In genomic region chr13:39616087-39616694, GRCh38 we compare ENCODE assay signal across 1 cellular context.
TF ChIP-seq lines count a peak whose summit lies in the region.

No MANE protein-coding gene starts in this region.

TF ChIP-seq in K562, 482 proteins besides CTCF, POLR2A, EP300 and RAD21 (continued from another document):
- TF ChIP-seq ZBTB40 (IDR thresholded peaks at IDR 0.05) (no peak), ZBTB40 (CRISPR knock-in tag; IDR thresholded peaks at IDR 0.05) (no peak), FOS (IDR thresholded peaks at IDR 0.05; ENCODE audit: extremely low read depth, insufficient read length) (no peak), CHD7 (IDR thresholded peaks at IDR 0.05; ENCODE audit: low read depth, low read length) (no peak), SMC3 (conservative IDR thresholded peaks at IDR 0.05; ENCODE audit: insufficient read depth, low read depth, low read length) (no peak; the same call in 1 of the 2 replicates), ZNF408 (CRISPR knock-in tag; IDR thresholded peaks at IDR 0.05; ENCODE audit: low read depth) (no peak)
